ENCODE assay signal across 23 cellular contexts in genomic region chr2:2902551-2903216, GRCh38.
DNase-seq lines count a peak whose midpoint lies in the region; ATAC-seq and TF ChIP-seq lines count a peak whose summit lies in the region.
"Had no signal": no experiment of that assay in that cellular context is flagged by ENCODE, and none has a peak within 500 bp of the region (broad histone marks: within the 10 kb centered on the region; RNA-seq: fewer than 3 reads in every experiment).

No MANE protein-coding gene starts in this region.

- TF ChIP-seq EP300 in SK-N-SH (IDR thresholded peaks at IDR 0.05; ENCODE audit: borderline replicate concordance in 1 of 2, low read depth in 1 of 2, low read length in 1 of 2): no peak

- H3K4me3 ChIP-seq in SK-N-SH (ENCODE audit: low read depth in 2 of 2, low read length in 1 of 2): no peak overlapping the region
- H3K4me3 ChIP-seq: cardiac muscle cell, Peyer's patch, SK-N-MC, testis had no signal

- no peaks in the 10 kb centered on the region for H3F3A ChIP-seq in SK-N-SH (replicated peaks; ENCODE audit: insufficient read depth)

- H3K9me2 ChIP-seq in SK-N-SH: 0 out of 2 replicates have a peak, but pooled peaks cover 2% of the 10 kb centered on the region

- no peak overlapping the region for H3K4me3 Mint-ChIP-seq in glutamatergic neuron (ENCODE audit: unreplicated experiment)
- H3K4me3 Mint-ChIP-seq: activated naive CD8-positive, alpha-beta T cell treated with anti-CD3 and anti-CD28 coated beads, Interleukin-2, amount 50 U/mL, for 24 hours; activated T-helper 1 cell treated with anti-CD3 and anti-CD28 coated beads, Interleukin-12 subunit alpha, Interleukin-12 subunit beta, Interleukin-2, Interleukin-4 antibody, amounts not matched to agents 30 ng/mL and 10 ng/mL and 1 ng/mL, durations not matched to agents 14 hours and 24 hours and 36 hours; CD8-positive, alpha-beta T cell had no signal

- H4K20me1 ChIP-seq in SK-N-SH (ENCODE audit: insufficient read depth): no peaks in the 10 kb centered on the region

- H3K9me3 ChIP-seq in SK-N-SH: no peaks in the 10 kb centered on the region; the same call in 1 of the 2 replicates
- H3K9me3 ChIP-seq: Peyer's patch, testis had no signal

- 17% methylated on average over 8 of the region's 8 CpGs for WGBS in SK-N-SH (ENCODE audit: low lambda C conversion rate)

- TF ChIP-seq CTCF in SK-N-SH (IDR thresholded peaks at IDR 0.05): no peak
- TF ChIP-seq CTCF in glutamatergic neuron (IDR thresholded peaks at IDR 0.05; ENCODE audit: partially characterized antibody, unreplicated experiment): no peak

- no peak overlapping the region for H3K9ac ChIP-seq in SK-N-SH

- H3K36me3 Mint-ChIP-seq in glutamatergic neuron (ENCODE audit: unreplicated experiment): peaks cover 5% of the 10 kb centered on the region
- H3K36me3 Mint-ChIP-seq: CD8-positive, alpha-beta T cell had no signal

- H3K27ac Mint-ChIP-seq in glutamatergic neuron (ENCODE audit: unreplicated experiment): peak overlapping the region; percentile 66
- H3K27ac Mint-ChIP-seq: activated naive CD8-positive, alpha-beta T cell treated with anti-CD3 and anti-CD28 coated beads, Interleukin-2, amount 50 U/mL, for 24 hours; activated T-helper 1 cell treated with anti-CD3 and anti-CD28 coated beads, Interleukin-12 subunit alpha, Interleukin-12 subunit beta, Interleukin-2, Interleukin-4 antibody, amounts not matched to agents 30 ng/mL and 10 ng/mL and 1 ng/mL, durations not matched to agents 14 hours and 24 hours and 36 hours; CD8-positive, alpha-beta T cell had no signal

- H3K36me3 ChIP-seq in SK-N-SH (replicated peaks in 1 of 2; ENCODE audit: control insufficient read depth in 1 of 2, insufficient read depth in 2 of 2, low read length in 1 of 2): no peaks in the 10 kb centered on the region
- H3K36me3 ChIP-seq: cardiac muscle cell, Peyer's patch had no signal

- TF ChIP-seq RAD21 in SK-N-SH (IDR thresholded peaks at IDR 0.05; ENCODE audit: low read length): peak; percentile 36

- no peaks in the 10 kb centered on the region for H3K79me2 ChIP-seq in SK-N-SH (ENCODE audit: insufficient read depth)

- DNase-seq in SK-N-SH (no peak), RPMI8226 (peak; percentile 19), glutamatergic neuron (no peak), superior temporal gyrus (ENCODE audit: extremely low spot score) (peak; percentile 24), NCI-H1092 treated with DMSO at 0.1 percent for 48 hours (lab: John Stamatoyannopoulos, UW) (no peak), AML-193 (lab: John Stamatoyannopoulos, UW) (no peak)
- DNase-seq: activated CD4-positive, alpha-beta T cell treated with anti-CD3 and anti-CD28 coated beads for 1 hour; activated naive CD8-positive, alpha-beta T cell treated with anti-CD3 and anti-CD28 coated beads, Interleukin-2, amount 50 U/mL, for 24 hours; CD8-positive, alpha-beta T cell; DMS79; erythroblast; midbrain; NCI-H1105; NCI-H2171; NCI-H82; Peyer's patch; stimulated activated CD8-positive, alpha-beta memory T cell treated with anti-CD3 and anti-CD28 coated beads, Interleukin-4, amount 100 ng/mL, for 48 hours; testis had no signal

- peaks cover 0 to 54% of the 10 kb centered on the region in 2 experiments; a peak in 2 of 4 replicates for H3K4me1 ChIP-seq in SK-N-SH (ENCODE audit: control insufficient read depth in 1 of 2, insufficient read depth in 2 of 2, low read depth in 1 of 2, low read length in 1 of 2)
- H3K4me1 ChIP-seq: Peyer's patch, testis had no signal

- H3K27ac ChIP-seq in SK-N-SH (ENCODE audit: low read depth in 2 of 2, low read length in 1 of 2): no peak overlapping the region
- H3K27ac ChIP-seq: cardiac muscle cell, Peyer's patch, SK-N-MC, testis had no signal

- H3K27me3 ChIP-seq in SK-N-SH (ENCODE audit: insufficient read depth): no peaks in the 10 kb centered on the region
- H3K27me3 ChIP-seq: cardiac muscle cell, Peyer's patch, testis had no signal

- CTCF ChIA-PET in SK-N-SH (lab: Yijun Ruan, JAX): interaction anchor here (1.1 to 2.0 kb wide), 4 partner anchors 54 to 573 kb away, joined by 3 to 6 read pairs (median 4); no protein-coding TSS in a partner anchor

- H3K4me2 ChIP-seq in SK-N-SH: no peak overlapping the region

- no peak overlapping the region for H2AFZ ChIP-seq in SK-N-SH (ENCODE audit: low read depth)

- peaks cover 36% of the 10 kb centered on the region for H3K4me1 Mint-ChIP-seq in glutamatergic neuron (ENCODE audit: low read depth, unreplicated experiment)

- POLR2A ChIA-PET in SK-N-SH (lab: Yijun Ruan, JAX): interaction anchor here (1.0 kb wide), 1 partner anchor 225 kb away, joined by 3 read pairs; no protein-coding TSS in a partner anchor

- H3K27me3 Mint-ChIP-seq in glutamatergic neuron (ENCODE audit: unreplicated experiment): peaks cover 6% of the 10 kb centered on the region
- H3K27me3 Mint-ChIP-seq: activated naive CD8-positive, alpha-beta T cell treated with anti-CD3 and anti-CD28 coated beads, Interleukin-2, amount 50 U/mL, for 24 hours had no signal

- ATAC-seq in SK-N-SH treated with all-trans-retinoic acid at 6 μM for 48 hours (no peak), HG03135 (IDR thresholded peaks at IDR 0.05; ENCODE audit: unreplicated experiment) (no peak)
- ATAC-seq: activated naive CD8-positive, alpha-beta T cell treated with anti-CD3 and anti-CD28 coated beads, Interleukin-2, amount 50 U/mL, for 24 hours; CD8-positive, alpha-beta T cell had no signal

- H3K9me3 Mint-ChIP-seq in glutamatergic neuron (ENCODE audit: unreplicated experiment): peaks cover 9% of the 10 kb centered on the region
- H3K9me3 Mint-ChIP-seq: activated naive CD8-positive, alpha-beta T cell treated with anti-CD3 and anti-CD28 coated beads, Interleukin-2, amount 50 U/mL, for 24 hours; activated T-helper 1 cell treated with anti-CD3 and anti-CD28 coated beads, Interleukin-12 subunit alpha, Interleukin-12 subunit beta, Interleukin-2, Interleukin-4 antibody, amounts not matched to agents 30 ng/mL and 10 ng/mL and 1 ng/mL, durations not matched to agents 14 hours and 24 hours and 36 hours; CD8-positive, alpha-beta T cell had no signal

TF ChIP-seq in SK-N-SH, 30 proteins besides CTCF, POLR2A, EP300 and RAD21 (continues in another document):
- TF ChIP-seq POLR2AphosphoS5 (IDR thresholded peaks at IDR 0.05; ENCODE audit: low read depth, low read length) (no peak), NRF1 (IDR thresholded peaks at IDR 0.05; ENCODE audit: low read depth, low read length) (no peak), MAX (IDR thresholded peaks at IDR 0.05; ENCODE audit: low read depth) (no peak), RFX5 (IDR thresholded peaks at IDR 0.05; ENCODE audit: low read length) (no peak), RXRA (IDR thresholded peaks at IDR 0.05; ENCODE audit: borderline replicate concordance, low read depth) (no peak), IRF3 (IDR thresholded peaks at IDR 0.05; ENCODE audit: low read depth, low read length) (no peak), CHD2 (IDR thresholded peaks at IDR 0.05; ENCODE audit: low read length, partially characterized antibody) (no peak), FOSL2 (IDR thresholded peaks at IDR 0.05; ENCODE audit: borderline replicate concordance, low read depth) (no peak)

TF ChIP-seq in SK-N-SH treated with all-trans-retinoic acid at 6 μM for 48 hours, 23 proteins besides CTCF, POLR2A, EP300 and RAD21:
- TF ChIP-seq ARNTL (CRISPR knock-in tag; IDR thresholded peaks at IDR 0.05; ENCODE audit: borderline replicate concordance, low read depth): no peak
- TF ChIP-seq PPARA (CRISPR knock-in tag; IDR thresholded peaks at IDR 0.05; ENCODE audit: borderline replicate concordance): no peak
- TF ChIP-seq RARB (CRISPR knock-in tag; IDR thresholded peaks at IDR 0.05): no peak
- TF ChIP-seq ZNF565 (CRISPR knock-in tag; conservative IDR thresholded peaks at IDR 0.05; ENCODE audit: low read depth): no peak
- TF ChIP-seq BACH2 (CRISPR knock-in tag; IDR thresholded peaks at IDR 0.05; ENCODE audit: borderline replicate concordance): no peak
- TF ChIP-seq TCF4 (CRISPR knock-in tag; IDR thresholded peaks at IDR 0.05; ENCODE audit: borderline replicate concordance): no peak
- TF ChIP-seq ZNF70 (CRISPR knock-in tag; IDR thresholded peaks at IDR 0.05): no peak
- TF ChIP-seq SNAI2 (CRISPR knock-in tag; IDR thresholded peaks at IDR 0.05): no peak
- no peak for TF ChIP-seq CSRNP3 (CRISPR knock-in tag; IDR thresholded peaks at IDR 0.05)
- TF ChIP-seq CREB5 (CRISPR knock-in tag; IDR thresholded peaks at IDR 0.05; ENCODE audit: low read depth): no peak
- no peak for TF ChIP-seq ZFP3 (CRISPR knock-in tag; IDR thresholded peaks at IDR 0.05)

Comparison
In these comparisons a context has a peak if more than half of its experiments do, and no peak if none do; other contexts are left out.
1. DNase-seq: peak in RPMI8226 (single experiment) and superior temporal gyrus (single experiment); none in SK-N-SH (single experiment), glutamatergic neuron (single experiment), NCI-H1092 treated with DMSO at 0.1 percent for 48 hours (single experiment) and AML-193 (0 of 2).